In genomic region chr3:79001255-79001654, GRCh38 we compare ENCODE assay signal across 29 cellular contexts.
DNase-seq lines count a peak whose midpoint lies in the region; ATAC-seq, FAIRE-seq and TF ChIP-seq lines count a peak whose summit lies in the region.
"Had no signal": no experiment of that assay in that cellular context is flagged by ENCODE, and none has a peak within 500 bp of the region (broad histone marks: within the 10 kb centered on the region; RNA-seq: fewer than 3 reads in every experiment).

No MANE protein-coding gene starts in this region.

- no peak overlapping the region for H3K9ac ChIP-seq in HepG2 (ENCODE audit: insufficient read depth, low read depth, low read length)
- H3K9ac ChIP-seq: BLaER1; BLaER1 treated with 17β-estradiol and CSF1 and Interleukin-3, amounts not matched to agents 10 nM and 100 nM had no signal

- in situ Hi-C loops in HepG2 (cut with HindIII; ENCODE audit: extremely low pct_ligation_motif_present, low pct_unique_long_range_greater_than_20kb): no loop called here

- intact Hi-C loops in HepG2 (cut with micrococcal nuclease; ENCODE audit: unreplicated experiment) (no loop called here), right lobe of liver (cut with DNase I) (no loop called here), left colon (cut with DNase I, micrococcal nuclease) (no loop called here)

- no peak overlapping the region for H3K27ac ChIP-seq in HepG2 (ENCODE audit: extremely low read length, insufficient read depth, low read length)
- H3K27ac ChIP-seq in right lobe of liver: no peak overlapping the region
- H3K27ac ChIP-seq: 22Rv1; A549; BLaER1; BLaER1 treated with 17β-estradiol and CSF1 and Interleukin-3, amounts not matched to agents 10 nM and 100 nM; C4-2B had no signal

- TF ChIP-seq CTCF in HepG2 (CRISPR knock-in tag; IDR thresholded peaks at IDR 0.05): no peak
- no peak for TF ChIP-seq CTCF in right lobe of liver (IDR thresholded peaks at IDR 0.05)

- TF ChIP-seq POLR2A in HepG2 (IDR thresholded peaks at IDR 0.05; ENCODE audit: insufficient read depth in 1 of 2, low read depth in 2 of 2, low read length in 2 of 2) (no peak), right lobe of liver (IDR thresholded peaks at IDR 0.05) (no peak)

- CTCF ChIA-PET in HepG2 (lab: Yijun Ruan, JAX; ENCODE audit: low intra/inter-chr PET ratio, low total read pairs): no interaction called here

- H3K4me2 ChIP-seq in HepG2 (ENCODE audit: low read depth, low read length): no peak overlapping the region
- H3K4me2 ChIP-seq: A549; BLaER1; BLaER1 treated with 17β-estradiol and CSF1 and Interleukin-3, amounts not matched to agents 10 nM and 100 nM had no signal

- TF ChIP-seq EP300 in HepG2 (IDR thresholded peaks at IDR 0.05; ENCODE audit: low read depth in 2 of 2, low read length in 2 of 2) (no peak), HepG2 (CRISPR knock-in tag; IDR thresholded peaks at IDR 0.05; ENCODE audit: borderline replicate concordance) (no peak)

- H3K36me3 ChIP-seq in HepG2 (replicated peaks in 1 of 2; ENCODE audit: control insufficient read depth in 1 of 2, insufficient read depth in 2 of 2, low read length in 2 of 2): no peaks in the 10 kb centered on the region
- H3K36me3 ChIP-seq in right lobe of liver: no peaks in the 10 kb centered on the region
- H3K36me3 ChIP-seq: BE2C had no signal

- BruUV-seq in HepG2 (replicated peaks; lab: Mats Ljungman, UMichigan): no TSS peak

- POLR2A ChIA-PET in HepG2 (lab: Yijun Ruan, JAX): no interaction called here

- H3K4me1 ChIP-seq in HepG2 (ENCODE audit: insufficient read depth, low read length) (peaks cover 59% of the 10 kb centered on the region), right lobe of liver (no peaks in the 10 kb centered on the region)
- H3K4me1 ChIP-seq: A549, BLaER1, Caco-2 had no signal

- DNase-seq in HepG2 (ENCODE audit: low spot score) (no peak), right lobe of liver (no peak), left colon (no peak)
- DNase-seq: 8988T; ACHN; AML-193; BE2C; C1 segment of cervical spinal cord; Caco-2; Calu3; CD4-positive, alpha-beta memory T cell; CD4-positive, alpha-beta T cell; CD4-positive, CD25-positive, alpha-beta regulatory T cell; CD8-positive, alpha-beta memory T cell; CD8-positive, alpha-beta T cell; COR-L47; DMS 273 treated with DMSO at 0.1 percent for 48 hours; DMS153; DMS53; DMS79; DMS79 treated with DMSO at 0.1 percent for 48 hours; DND-41; EL had no signal

- WGBS in HepG2 (ENCODE audit: low lambda C conversion rate): 94% methylated on average over 3 of the region's 3 CpGs
- 84% methylated on average over 3 of the region's 3 CpGs for WGBS in right lobe of liver (ENCODE audit: insufficient coverage, low coverage, low lambda C conversion rate, missing lambda C conversion rate)

- no peak overlapping the region for H3K4me3 ChIP-seq in HepG2 (replicated peaks in 1 of 3; ENCODE audit: insufficient read depth in 1 of 3, low read depth in 2 of 3, low read length in 3 of 3)
- H3K4me3 ChIP-seq in right lobe of liver: no peak overlapping the region
- H3K4me3 ChIP-seq: A549; BLaER1; BLaER1 treated with 17β-estradiol and CSF1 and Interleukin-3, amounts not matched to agents 10 nM and 100 nM had no signal

- FAIRE-seq in HepG2 (lab: Jason Lieb, UNC): no peak
- peak; percentile 68 for FAIRE-seq in islet of Langerhans (lab: Jason Lieb, UNC)
- FAIRE-seq: A549 had no signal

- ATAC-seq in HepG2 (no peak), right lobe of liver (no peak), left colon (no peak)
- ATAC-seq: A549; CD8-positive, alpha-beta T cell had no signal

- H3K27me3 ChIP-seq in HepG2 (ENCODE audit: control insufficient read depth in 1 of 2, insufficient read depth in 2 of 2, low read length in 2 of 2) (no peaks in the 10 kb centered on the region), right lobe of liver (no peaks in the 10 kb centered on the region)
- H3K27me3 ChIP-seq: BE2C; BLaER1; BLaER1 treated with 17β-estradiol and CSF1 and Interleukin-3, amounts not matched to agents 10 nM and 100 nM had no signal

- H3K9me3 ChIP-seq in HepG2 (ENCODE audit: low read length) (no peaks in the 10 kb centered on the region), right lobe of liver (no peaks in the 10 kb centered on the region)
- H3K9me3 ChIP-seq: BE2C, Caco-2 had no signal

- TF ChIP-seq RAD21 in HepG2 (CRISPR knock-in tag; IDR thresholded peaks at IDR 0.05): no peak

- peaks cover 17% of the 10 kb centered on the region for H4K20me1 ChIP-seq in HepG2 (ENCODE audit: insufficient read depth, low read length)

- H3K79me2 ChIP-seq in HepG2 (ENCODE audit: insufficient read depth, low read length): peaks cover 92% of the 10 kb centered on the region

- no peak overlapping the region for H2AFZ ChIP-seq in HepG2 (ENCODE audit: low read length)

TF ChIP-seq in HepG2, 621 proteins besides CTCF, POLR2A, EP300 and RAD21 (continues in another document):
- TF ChIP-seq AKNA (CRISPR knock-in tag; IDR thresholded peaks at IDR 0.05; ENCODE audit: borderline replicate concordance): no peak
- TF ChIP-seq ZMYM4 (CRISPR knock-in tag; IDR thresholded peaks at IDR 0.05): 0 out of 2 replicates have a peak, but pooled peaks have one; percentile 17
- no peak for TF ChIP-seq HNRNPL (IDR thresholded peaks at IDR 0.05; ENCODE audit: low read depth, low read length)
- no peak for TF ChIP-seq GLI4 (CRISPR knock-in tag; IDR thresholded peaks at IDR 0.05; ENCODE audit: borderline replicate concordance)
- TF ChIP-seq, protein P1, sequence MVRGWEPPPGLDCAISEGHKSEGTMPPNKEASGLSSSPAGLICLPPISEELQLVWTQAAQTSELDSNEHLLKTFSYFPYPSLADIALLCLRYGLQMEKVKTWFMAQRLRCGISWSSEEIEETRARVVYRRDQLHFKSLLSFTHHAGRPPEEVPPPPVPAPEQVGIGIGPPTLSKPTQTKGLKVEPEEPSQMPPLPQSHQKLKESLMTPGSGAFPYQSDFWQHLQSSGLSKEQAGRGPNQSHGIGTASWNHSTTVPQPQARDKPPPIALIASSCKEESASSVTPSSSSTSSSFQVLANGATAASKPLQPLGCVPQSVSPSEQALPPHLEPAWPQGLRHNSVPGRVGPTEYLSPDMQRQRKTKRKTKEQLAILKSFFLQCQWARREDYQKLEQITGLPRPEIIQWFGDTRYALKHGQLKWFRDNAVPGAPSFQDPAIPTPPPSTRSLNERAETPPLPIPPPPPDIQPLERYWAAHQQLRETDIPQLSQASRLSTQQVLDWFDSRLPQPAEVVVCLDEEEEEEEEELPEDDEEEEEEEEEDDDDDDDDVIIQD (CRISPR knock-in tag; IDR thresholded peaks at IDR 0.05; ENCODE audit: low read depth): peak; percentile 75; the same call in 1 of the 2 replicates
- TF ChIP-seq, protein P2, sequence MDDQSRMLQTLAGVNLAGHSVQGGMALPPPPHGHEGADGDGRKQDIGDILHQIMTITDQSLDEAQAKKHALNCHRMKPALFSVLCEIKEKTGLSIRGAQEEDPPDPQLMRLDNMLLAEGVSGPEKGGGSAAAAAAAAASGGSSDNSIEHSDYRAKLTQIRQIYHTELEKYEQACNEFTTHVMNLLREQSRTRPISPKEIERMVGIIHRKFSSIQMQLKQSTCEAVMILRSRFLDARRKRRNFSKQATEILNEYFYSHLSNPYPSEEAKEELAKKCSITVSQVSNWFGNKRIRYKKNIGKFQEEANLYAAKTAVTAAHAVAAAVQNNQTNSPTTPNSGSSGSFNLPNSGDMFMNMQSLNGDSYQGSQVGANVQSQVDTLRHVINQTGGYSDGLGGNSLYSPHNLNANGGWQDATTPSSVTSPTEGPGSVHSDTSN (CRISPR knock-in tag; IDR thresholded peaks at IDR 0.05; ENCODE audit: borderline replicate concordance): no peak
- TF ChIP-seq, protein P3, sequence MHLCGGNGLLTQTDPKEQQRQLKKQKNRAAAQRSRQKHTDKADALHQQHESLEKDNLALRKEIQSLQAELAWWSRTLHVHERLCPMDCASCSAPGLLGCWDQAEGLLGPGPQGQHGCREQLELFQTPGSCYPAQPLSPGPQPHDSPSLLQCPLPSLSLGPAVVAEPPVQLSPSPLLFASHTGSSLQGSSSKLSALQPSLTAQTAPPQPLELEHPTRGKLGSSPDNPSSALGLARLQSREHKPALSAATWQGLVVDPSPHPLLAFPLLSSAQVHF (CRISPR knock-in tag; IDR thresholded peaks at IDR 0.05): no peak
